In the genomic region with DNA sequence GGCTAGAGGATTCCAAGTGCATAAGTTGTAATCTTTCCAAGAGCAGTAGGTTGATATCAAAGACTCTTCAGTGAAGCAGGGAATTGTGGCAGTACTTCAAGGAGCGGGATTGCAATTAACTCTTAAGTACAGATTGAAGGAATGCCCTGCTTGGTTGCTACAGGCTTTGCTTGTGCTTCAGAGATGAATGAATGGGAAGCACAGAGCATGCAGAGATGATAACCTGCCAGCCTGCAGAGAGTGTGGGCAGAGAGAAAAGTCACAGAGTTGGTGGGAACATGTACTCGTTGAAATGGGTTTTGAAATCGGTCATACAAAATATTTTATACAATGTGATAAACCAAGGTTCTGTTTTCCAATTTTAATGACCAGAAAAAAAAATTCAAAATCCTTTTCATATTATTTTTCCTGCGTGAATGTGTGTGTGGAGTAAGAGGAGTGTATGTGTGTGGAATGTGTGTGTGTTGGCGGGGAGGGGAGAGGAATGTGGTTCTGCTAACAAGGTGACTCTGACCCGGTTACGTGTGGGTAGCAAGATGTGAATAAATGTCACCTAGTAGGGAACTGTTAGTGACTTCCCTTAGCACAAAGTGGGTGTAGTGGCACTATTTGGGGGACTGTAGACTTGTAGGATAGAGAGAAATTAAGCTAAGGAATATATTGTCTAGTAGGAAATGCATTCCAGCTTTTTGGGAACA, we compare ENCODE assay signal across 24 cellular contexts.
"Had no signal": no experiment of that assay in that cellular context is flagged by ENCODE, and none has a peak within 500 bp of the region (broad histone marks: within the 10 kb centered on the region; RNA-seq: fewer than 3 reads in every experiment).

No MANE protein-coding gene starts in this region.

- H3K27me3 Mint-ChIP-seq: activated B cell treated with CpG ODN at 0.5 μM for 24 hours had no signal

- H3K4me3 ChIP-seq: PC-9 had no signal

- ATAC-seq: activated CD8-positive, alpha-beta memory T cell treated with anti-CD3 and anti-CD28 coated beads, Interleukin-2, amount 10 ng/mL, durations not matched to agents 7 days and 5 days had no signal

- H3K27ac Mint-ChIP-seq: activated B cell treated with CpG ODN at 0.5 μM for 24 hours; activated CD4-positive, alpha-beta T cell treated with anti-CD3 and anti-CD28 coated beads, Interleukin-2, amount 10 ng/mL, durations not matched to agents 24 days and 14 days; activated CD8-positive, alpha-beta memory T cell treated with anti-CD3 and anti-CD28 coated beads, Interleukin-2, amount 10 ng/mL, durations not matched to agents 7 days and 5 days; activated naive CD4-positive, alpha-beta T cell treated with anti-CD3 and anti-CD28 coated beads, Interleukin-2, amount 50 U/mL, for 24 hours; activated T-cell treated with anti-CD3 and anti-CD28 coated beads, Interleukin-2, amount 50 U/mL, for 24 hours; activated T-helper 1 cell treated with anti-CD3 and anti-CD28 coated beads, Interleukin-12 subunit alpha, Interleukin-12 subunit beta, Interleukin-2, Interleukin-4 antibody, amounts not matched to agents 30 ng/mL and 10 ng/mL and 1 ng/mL, durations not matched to agents 14 hours and 24 hours and 36 hours; T-helper 1 cell treated with Interleukin-12 subunit alpha and Interleukin-12 subunit beta and Interleukin-4 antibody, amounts not matched to agents 30 μg/mL and 1 μg/mL, for 36 hours had no signal

- H3K4me3 Mint-ChIP-seq: activated B cell treated with CpG ODN at 0.5 μM for 24 hours; activated CD4-positive, alpha-beta T cell treated with anti-CD3 and anti-CD28 coated beads, Interleukin-2, amount 10 ng/mL, durations not matched to agents 24 days and 14 days; activated CD8-positive, alpha-beta memory T cell treated with anti-CD3 and anti-CD28 coated beads, Interleukin-2, amount 10 ng/mL, durations not matched to agents 7 days and 5 days; activated naive CD4-positive, alpha-beta T cell treated with anti-CD3 and anti-CD28 coated beads, Interleukin-2, amount 50 U/mL, for 24 hours; activated T-cell treated with anti-CD3 and anti-CD28 coated beads, Interleukin-2, amount 50 U/mL, for 24 hours; activated T-helper 1 cell treated with anti-CD3 and anti-CD28 coated beads, Interleukin-12 subunit alpha, Interleukin-12 subunit beta, Interleukin-2, Interleukin-4 antibody, amounts not matched to agents 30 ng/mL and 10 ng/mL and 1 ng/mL, durations not matched to agents 14 hours and 24 hours and 36 hours; T-helper 1 cell treated with Interleukin-12 subunit alpha and Interleukin-12 subunit beta and Interleukin-4 antibody, amounts not matched to agents 30 μg/mL and 1 μg/mL, for 36 hours had no signal

- H3K36me3 Mint-ChIP-seq: activated CD8-positive, alpha-beta memory T cell treated with anti-CD3 and anti-CD28 coated beads, Interleukin-2, amount 10 ng/mL, durations not matched to agents 7 days and 5 days; activated naive CD4-positive, alpha-beta T cell treated with anti-CD3 and anti-CD28 coated beads, Interleukin-2, amount 50 U/mL, for 24 hours had no signal

- H3K27ac ChIP-seq: PC-9 had no signal

- H3K4me1 Mint-ChIP-seq: activated B cell treated with CpG ODN at 0.5 μM for 24 hours; activated CD4-positive, alpha-beta T cell treated with anti-CD3 and anti-CD28 coated beads, Interleukin-2, amount 10 ng/mL, durations not matched to agents 24 days and 14 days; activated CD8-positive, alpha-beta memory T cell treated with anti-CD3 and anti-CD28 coated beads, Interleukin-2, amount 10 ng/mL, durations not matched to agents 7 days and 5 days; activated naive CD4-positive, alpha-beta T cell treated with anti-CD3 and anti-CD28 coated beads, Interleukin-2, amount 50 U/mL, for 24 hours had no signal

- H2AFZ ChIP-seq: PC-9 had no signal

- H3K9me3 Mint-ChIP-seq: activated CD4-positive, alpha-beta T cell treated with anti-CD3 and anti-CD28 coated beads, Interleukin-2, amount 10 ng/mL, durations not matched to agents 24 days and 14 days; activated naive CD4-positive, alpha-beta T cell treated with anti-CD3 and anti-CD28 coated beads, Interleukin-2, amount 50 U/mL, for 24 hours; activated T-helper 1 cell treated with anti-CD3 and anti-CD28 coated beads, Interleukin-12 subunit alpha, Interleukin-12 subunit beta, Interleukin-2, Interleukin-4 antibody, amounts not matched to agents 30 ng/mL and 10 ng/mL and 1 ng/mL, durations not matched to agents 14 hours and 24 hours and 36 hours had no signal

- DNase-seq: activated B cell treated with CpG ODN at 0.5 μM for 24 hours; activated CD4-positive, alpha-beta T cell treated with anti-CD3 and anti-CD28 coated beads for 1 hour; activated CD4-positive, alpha-beta T cell treated with anti-CD3 and anti-CD28 coated beads, Interleukin-2, amount 10 ng/mL, durations not matched to agents 24 days and 14 days; activated CD4-positive, alpha-beta T cell treated with anti-CD3 and anti-CD28 coated beads, Interleukin-2, amount 50 U/mL, for 48 hours; activated CD8-positive, alpha-beta memory T cell treated with anti-CD3 and anti-CD28 coated beads, Interleukin-2, amount 10 ng/mL, durations not matched to agents 7 days and 5 days; activated effector memory CD4-positive, alpha-beta T cell treated with Interleukin-2 at 50 U/mL for 16 hours; activated naive CD4-positive, alpha-beta T cell; activated T-cell treated with anti-CD3 and anti-CD28 coated beads, Interleukin-2, amount 50 U/mL, for 24 hours; aorta; Kasumi-1; KBM-7; NCI-H1092; NCI-H1417 treated with DMSO at 0.1 percent for 48 hours; NCI-H1694 treated with DMSO at 0.1 percent for 48 hours; NCI-H2029 treated with DMSO at 0.1 percent for 48 hours; NCI-H345; NCI-H510A; NCI-H526 treated with DMSO at 0.1 percent for 48 hours; PC-9; SHP77 treated with DMSO at 0.1 percent for 48 hours; T-helper 9 cell had no signal

- H3K4me2 ChIP-seq: PC-9 had no signal
